ENCODE assay signal across 1 cellular context in genomic region chr1:10664251-10664650, GRCh38.
TF ChIP-seq lines count a peak whose summit lies in the region.

No MANE protein-coding gene starts in this region.

TF ChIP-seq in H1, 55 proteins besides CTCF, POLR2A, EP300 and RAD21:
- TF ChIP-seq CHD1 (IDR thresholded peaks at IDR 0.05; ENCODE audit: low read depth, low read length) (no peak), SIN3A (conservative IDR thresholded peaks at IDR 0.05 in 1 of 2, IDR thresholded peaks at IDR 0.05 in 1 of 2; ENCODE audit: low read depth in 1 of 2, low read length in 2 of 2) (no peak), MAFK (IDR thresholded peaks at IDR 0.05; ENCODE audit: low read depth, low read length) (no peak), GABPA (IDR thresholded peaks at IDR 0.05; ENCODE audit: borderline replicate concordance, insufficient read depth, low read length) (0 out of 2 replicates have a peak, but pooled peaks have one; percentile 19), KDM5A (IDR thresholded peaks at IDR 0.05; ENCODE audit: low read length) (no peak)
